In the genomic region with DNA sequence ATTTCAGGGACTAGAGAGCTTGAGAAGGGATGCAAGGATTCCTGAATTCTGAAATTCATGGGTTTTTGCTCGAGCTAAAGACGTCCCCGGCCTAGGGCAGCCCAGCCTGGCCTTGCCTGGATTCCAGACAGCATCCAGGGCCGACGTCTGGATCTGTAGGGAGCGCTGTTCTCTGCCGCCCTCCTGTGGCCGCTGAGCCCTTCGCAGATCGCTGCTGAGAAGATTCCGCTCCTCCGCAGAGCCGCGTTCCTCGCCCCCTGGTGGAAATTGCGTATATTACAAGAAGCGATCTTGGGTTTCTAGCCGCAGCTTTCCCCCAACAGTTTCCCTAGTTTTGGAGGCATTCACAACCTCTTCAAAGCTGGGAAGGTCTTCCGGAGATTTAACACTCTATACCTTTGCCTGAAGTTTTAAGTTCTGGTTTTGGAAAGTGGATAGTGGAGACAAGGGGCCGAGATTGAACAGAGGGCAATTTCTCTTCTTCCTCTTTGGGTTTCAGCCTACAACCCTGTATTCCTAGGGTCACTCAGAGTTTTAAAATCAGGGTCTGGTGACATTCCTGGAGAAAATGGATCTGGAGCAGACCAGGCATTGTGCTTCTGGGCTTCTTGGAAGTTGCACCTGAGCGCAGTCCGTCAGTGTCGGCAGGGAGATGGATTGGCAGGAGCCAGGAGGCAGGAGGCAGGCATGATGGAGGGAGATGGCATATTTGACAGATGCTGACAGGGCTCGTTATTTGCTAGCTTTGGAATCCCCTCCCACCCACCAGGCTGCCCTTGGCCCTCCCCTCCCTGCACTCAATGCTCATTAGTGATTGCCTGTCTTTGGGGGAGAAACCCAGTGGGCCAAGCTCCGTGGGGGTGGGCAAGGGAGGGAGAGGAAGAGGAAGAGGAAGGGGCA, we compare ENCODE assay signal across 8 cellular contexts. TPM values are rescaled to one million over a fixed set of nuclear protein-coding genes. Genes with fewer than 3 reads are reported as not detected.
A peak's percentile ranks its signal among the peaks of the same experiment; 100 is the strongest.
DNase-seq lines count a peak whose midpoint lies in the region; ATAC-seq and TF ChIP-seq lines count a peak whose summit lies in the region.

No MANE protein-coding gene starts in this region.

- peak overlapping the region; percentile 92 for H2AFZ ChIP-seq in HCT116 (ENCODE audit: low read depth, low read length, poor library complexity, severe bottlenecking)

- no peak overlapping the region for H3K27ac Mint-ChIP-seq in CD8-positive, alpha-beta T cell

- peaks cover 44% of the 10 kb centered on the region for H3K27me3 Mint-ChIP-seq in CD8-positive, alpha-beta T cell (ENCODE audit: low read depth)

- no TSS peak for BruUV-seq in HCT116 (replicated peaks; lab: Mats Ljungman, UMichigan)

- H4K20me1 ChIP-seq in HCT116 (ENCODE audit: insufficient read depth), result no peaks in the 10 kb centered on the region

- POLR2A ChIA-PET in CD8-positive, alpha-beta T cell (lab: Charles Lee), result interaction anchor here (0.6 to 3.7 kb wide), 8 partner anchors 9 to 71 kb away, joined by 3 to 14 read pairs (median 4); partner anchors contain the start of genes ATP5MC2 and CALCOCO1
- POLR2A ChIA-PET in HCT116 (lab: Charles Lee), result interaction anchor here (0.6 to 1.8 kb wide), 3 partner anchors 10 to 203 kb away, joined by 3 to 5 read pairs (median 4); no protein-coding TSS in a partner anchor

- DNase-seq in CD8-positive, alpha-beta T cell, result peak; percentile 74 to 91 (median 87)
- DNase-seq in HCT116 (ENCODE audit: low read depth, low spot score) (peak; percentile 81), NCI-H2196 treated with DMSO at 0.1 percent for 48 hours (lab: John Stamatoyannopoulos, UW; ENCODE audit: unreplicated experiment) (peak; percentile 84), brain pericyte (ENCODE audit: low read depth, low spot score) (peak; percentile 63), iPS-NIHi7 (ENCODE audit: extremely low spot score) (peak; percentile 90), spleen (peak; percentile 97)

- H3K9me3 ChIP-seq in CD8-positive, alpha-beta T cell (ENCODE audit: low read length), result no peaks in the 10 kb centered on the region
- H3K9me3 ChIP-seq in HCT116 (ENCODE audit: control insufficient read depth in 1 of 2, insufficient read depth in 1 of 2, low read depth in 1 of 2, low read length in 2 of 2) (no peaks in the 10 kb centered on the region), spleen (no peaks in the 10 kb centered on the region)

- no peaks in the 10 kb centered on the region for H3K9me2 ChIP-seq in HCT116 (ENCODE audit: insufficient read depth)

- H3K4me1 ChIP-seq in CD8-positive, alpha-beta T cell (ENCODE audit: insufficient read depth, low read length), result peaks cover 25% of the 10 kb centered on the region
- H3K4me1 ChIP-seq in HCT116 (ENCODE audit: control insufficient read depth in 1 of 2, insufficient read depth in 2 of 2, low read length in 2 of 2) (peaks cover 0 to 9% of the 10 kb centered on the region in 2 experiments; a peak in 1 of 4 replicates), spleen (peaks cover 9 to 56% (median 37%) of the 10 kb centered on the region in 6 donors)

- no peak for TF ChIP-seq POLR2A in HCT116 (IDR thresholded peaks at IDR 0.05; ENCODE audit: borderline replicate concordance, extremely low read depth, insufficient read depth, insufficient read length)
- TF ChIP-seq POLR2A in spleen (IDR thresholded peaks at IDR 0.05), result no peak

- RAD21 ChIA-PET in HCT116 (lab: Charles Lee; ENCODE audit: low non-redundant PET in 1 of 2, low total read pairs in 2 of 2, uncharacterized antibody in 2 of 2, unreplicated experiment in 2 of 2), result interaction anchor here (0.5 to 1.8 kb wide), 4 partner anchors 45 to 270 kb away, joined by 3 to 6 read pairs (median 4); no protein-coding TSS in a partner anchor

- H3K4me2 ChIP-seq in HCT116 (ENCODE audit: low read length), result peak overlapping the region; percentile 56

- WGBS in spleen, 5 donors, result 6 to 11% (median 9%) methylated on average over 18 to 25 of the region's 25 CpGs

- intact Hi-C loops in CD8-positive, alpha-beta T cell (cut with DNase I, micrococcal nuclease), result loop anchor here (1.0 to 2.0 kb wide), 5 partner anchors 20 to 204 kb away; partner anchors contain the start of genes ATP5MC2 (in 1 of the 2) and CALCOCO1 (in 1 of the 2)
- intact Hi-C loops in HCT116 (cut with micrococcal nuclease), result loop anchor here (1.0 kb wide), 2 partner anchors 46 to 204 kb away; no protein-coding TSS in a partner anchor
- intact Hi-C loops in spleen (cut with DNase I; ENCODE audit: low total_unique reads), result no loop called here

- H3K27me3 ChIP-seq in CD8-positive, alpha-beta T cell (ENCODE audit: insufficient read depth, low read length), result peaks cover 20% of the 10 kb centered on the region
- no peaks in the 10 kb centered on the region for H3K27me3 ChIP-seq in HCT116 (ENCODE audit: insufficient read depth, low read length)
- peaks cover 0 to 98% (median 43%) of the 10 kb centered on the region in 7 donors for H3K27me3 ChIP-seq in spleen (replicated peaks in 1 of 7)

- TF ChIP-seq RAD21 in HCT116 (IDR thresholded peaks at IDR 0.05; ENCODE audit: low read depth), result peak; percentile 97

- H3K79me2 ChIP-seq in HCT116 (ENCODE audit: insufficient read depth, low read length), result no peaks in the 10 kb centered on the region

- peak overlapping the region; percentile 40 for H3K4me3 Mint-ChIP-seq in CD8-positive, alpha-beta T cell

- CTCF ChIA-PET in CD8-positive, alpha-beta T cell (lab: Charles Lee), result interaction anchor here (0.7 to 8.6 kb wide), 32 partner anchors 8 to 443 kb away, joined by 3 to 288 read pairs (median 5); partner anchors contain the start of genes AAAS, ATP5MC2 and CALCOCO1
- CTCF ChIA-PET in HCT116 (lab: Charles Lee), result interaction anchor here (0.7 to 6.2 kb wide), 31 partner anchors 8 to 461 kb away, joined by 3 to 146 read pairs (median 5); partner anchors contain the start of genes ATP5MC2, MAP3K12 and TARBP2

- H3K4me3 ChIP-seq in CD8-positive, alpha-beta T cell (ENCODE audit: low read depth, low read length), result no peak overlapping the region
- no peak overlapping the region for H3K4me3 ChIP-seq in HCT116 (replicated peaks in 1 of 2; ENCODE audit: low read depth in 1 of 2, low read length in 2 of 2)
- H3K4me3 ChIP-seq in WI38 (ENCODE audit: low read depth, low read length), result no peak overlapping the region
- peak overlapping the region in 1 of 8 donors; percentile 15 for H3K4me3 ChIP-seq in spleen

- H3K9me3 Mint-ChIP-seq in CD8-positive, alpha-beta T cell, result no peaks in the 10 kb centered on the region

- ATAC-seq in CD8-positive, alpha-beta T cell, result peak; percentile 85
- peak; percentile 96 for ATAC-seq in HCT116
- ATAC-seq in GM18519 (IDR thresholded peaks at IDR 0.05; ENCODE audit: low FRiP score, unreplicated experiment), result no peak

- H3K36me3 ChIP-seq in CD8-positive, alpha-beta T cell (ENCODE audit: insufficient read depth, low read length), result no peaks in the 10 kb centered on the region
- H3K36me3 ChIP-seq in HCT116 (ENCODE audit: control insufficient read depth in 1 of 2, insufficient read depth in 2 of 2, low read length in 2 of 2) (no peaks in the 10 kb centered on the region), spleen (no peaks in the 10 kb centered on the region)

- peak; percentile 100 for TF ChIP-seq CTCF in CD8-positive, alpha-beta T cell (IDR thresholded peaks at IDR 0.05)
- peak; percentile 99 to 100 (median 99) for TF ChIP-seq CTCF in HCT116 (IDR thresholded peaks at IDR 0.05 in 2 of 3, conservative IDR thresholded peaks at IDR 0.05 in 1 of 3; ENCODE audit: borderline replicate concordance in 1 of 3, insufficient read depth in 1 of 3, low read depth in 2 of 3, low read length in 2 of 3)
- peak; percentile 99 for TF ChIP-seq CTCF in WI38 (IDR thresholded peaks at IDR 0.05; ENCODE audit: low read depth, low read length)
- TF ChIP-seq CTCF in spleen (IDR thresholded peaks at IDR 0.05 in 8 of 11, conservative IDR thresholded peaks at IDR 0.05 in 3 of 11), result peak; percentile 97 to 100 (median 99)

- peaks cover 17% of the 10 kb centered on the region for H3K4me1 Mint-ChIP-seq in CD8-positive, alpha-beta T cell (ENCODE audit: low read depth)

- no peak overlapping the region for H3K9ac ChIP-seq in HCT116 (ENCODE audit: low read length)

- no peaks in the 10 kb centered on the region for H3K36me3 Mint-ChIP-seq in CD8-positive, alpha-beta T cell

- no peak overlapping the region for H3K27ac ChIP-seq in CD8-positive, alpha-beta T cell (ENCODE audit: low read depth, low read length)
- H3K27ac ChIP-seq in HCT116 (ENCODE audit: low read depth, low read length), result no peak overlapping the region
- H3K27ac ChIP-seq in spleen, result no peak overlapping the region

TF ChIP-seq in HCT116, 20 proteins besides CTCF, POLR2A, EP300 and RAD21:
- TF ChIP-seq CEBPB (IDR thresholded peaks at IDR 0.05; ENCODE audit: low read depth), result no peak
- peak; percentile 13; the same call in 1 of the 2 replicates for TF ChIP-seq ZFX (IDR thresholded peaks at IDR 0.05)
- peak; percentile 71 for TF ChIP-seq YY1 (IDR thresholded peaks at IDR 0.05; ENCODE audit: extremely low read depth, insufficient replicate concordance, low read depth, low read length)
- TF ChIP-seq CBX3 (IDR thresholded peaks at IDR 0.05; ENCODE audit: low read depth), result peak; percentile 70; the same call in 1 of the 2 replicates
- no peak for TF ChIP-seq SP1 (IDR thresholded peaks at IDR 0.05; ENCODE audit: low read depth)
- peak; percentile 32 for TF ChIP-seq TCF7L2 (IDR thresholded peaks at IDR 0.05; ENCODE audit: borderline replicate concordance, extremely low read depth, insufficient read depth, insufficient read length)
- no peak for TF ChIP-seq EGR1 (IDR thresholded peaks at IDR 0.05; ENCODE audit: low read depth)
TF ChIP-seq in HCT116: peak in this region for 4.

RNA-seq across cellular contexts. Expression of gene CISTR, which starts 4.9 kb away (rescaled TPM):
- not detected for total RNA-seq in CD8-positive, alpha-beta T cell
- total RNA-seq in HCT116 (2021; ENCODE audit: unreplicated experiment) (not detected), spleen (not detected)
- polyA plus RNA-seq in HCT116 (2012), result not detected in 2 replicates
- polyA plus RNA-seq in spleen, result under 1 TPM in 1 of 3 donors, not detected in 2; 0.20 TPM

RNA-seq across cellular contexts. Expression of gene CALCOCO1, which starts 19.6 kb away (rescaled TPM):
- total RNA-seq in CD8-positive, alpha-beta T cell, result 10 to 100 TPM; 49.2 to 49.5 TPM
- total RNA-seq in HCT116 (2021; ENCODE audit: unreplicated experiment) (42.6 TPM), spleen (100 to 1,000 TPM in 6 of 7 donors, 10 to 100 TPM in 1; 93.5 to 186 (median 134) TPM)
- 33.2 and 36.3 TPM in 2 replicates for polyA plus RNA-seq in HCT116 (2012)
- 10 to 100 TPM; 31.0 to 55.6 (median 37.2) TPM for polyA plus RNA-seq in spleen
